In the genomic region with DNA sequence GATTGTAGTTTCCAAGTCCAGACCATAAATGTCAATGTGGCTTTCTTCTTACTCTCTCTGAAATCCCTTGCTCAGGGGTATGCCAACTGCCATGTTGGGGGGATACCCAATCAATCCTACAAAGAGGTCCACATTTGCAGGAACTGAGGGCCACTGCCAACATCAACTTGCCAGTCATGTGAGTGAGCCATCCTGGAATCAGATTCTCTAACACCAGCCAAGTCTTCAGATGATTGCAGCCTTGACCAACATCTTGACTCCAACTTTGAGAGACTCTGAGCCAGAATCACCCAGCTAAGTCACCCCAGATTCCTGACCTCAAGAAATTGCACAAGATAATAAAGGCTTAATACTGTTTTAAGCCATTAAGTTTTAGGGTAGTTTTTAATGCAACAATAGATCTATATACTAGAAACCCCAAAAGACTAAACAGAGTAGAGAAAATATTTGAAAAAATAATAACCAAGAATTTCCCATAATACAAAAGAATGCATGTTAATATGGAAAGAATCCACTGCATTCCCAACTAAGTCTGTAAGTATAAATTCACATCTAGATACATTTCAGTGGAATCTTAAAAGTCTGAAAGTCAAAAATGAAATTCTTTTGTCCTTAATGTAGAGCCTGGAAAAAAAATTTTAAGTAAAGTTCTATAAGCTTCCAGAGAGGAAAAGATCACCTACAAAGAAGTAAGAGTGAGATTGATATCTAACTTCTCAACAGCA, we compare ENCODE assay signal across 18 cellular contexts. TPM values are rescaled to one million over a fixed set of nuclear protein-coding genes. Genes with fewer than 3 reads are reported as not detected.
A peak's percentile ranks its signal among the peaks of the same experiment; 100 is the strongest.
DNase-seq lines count a peak whose midpoint lies in the region; ATAC-seq and TF ChIP-seq lines count a peak whose summit lies in the region.
"Had no signal": no experiment of that assay in that cellular context is flagged by ENCODE, and none has a peak within 500 bp of the region (broad histone marks: within the 10 kb centered on the region; RNA-seq: fewer than 3 reads in every experiment).

No MANE protein-coding gene starts in this region.

- CTCF ChIA-PET in T-cell (lab: Charles Lee): interaction anchor here in 1 of 2 donors (0.9 to 1.9 kb wide), 3 partner anchors 26 to 37 kb away, joined by 3 to 8 read pairs (median 5); no protein-coding TSS in a partner anchor

- H3K4me1 ChIP-seq in right atrium auricular region: no peaks in the 10 kb centered on the region
- no peaks in the 10 kb centered on the region for H3K4me1 ChIP-seq in testis
- no peaks in the 10 kb centered on the region for H3K4me1 ChIP-seq in psoas muscle
- H3K4me1 ChIP-seq: adrenal gland had no signal

- peaks cover 4% of the 10 kb centered on the region for H3K36me3 Mint-ChIP-seq in T-cell

- H3K4me3 Mint-ChIP-seq in T-cell: no peak overlapping the region
- H3K4me3 Mint-ChIP-seq: neural crest cell had no signal

- no peaks in the 10 kb centered on the region for H3K36me3 ChIP-seq in right atrium auricular region
- H3K36me3 ChIP-seq in testis (ENCODE audit: low read depth, missing control alignments): no peaks in the 10 kb centered on the region
- H3K36me3 ChIP-seq in psoas muscle (ENCODE audit: insufficient read depth in 1 of 2, low read depth in 1 of 2): no peaks in the 10 kb centered on the region
- H3K36me3 ChIP-seq: adrenal gland, thoracic aorta had no signal

- no peak for ATAC-seq in Right ventricle myocardium superior (ENCODE audit: poor library complexity)
- ATAC-seq in T-cell (replicated peaks in 1 of 4): no peak
- ATAC-seq in GM18861 (IDR thresholded peaks at IDR 0.05; ENCODE audit: unreplicated experiment): no peak
- ATAC-seq in psoas muscle: no peak

- no peaks in the 10 kb centered on the region for H3K9me3 Mint-ChIP-seq in T-cell
- H3K9me3 Mint-ChIP-seq: activated T-helper 2 cell treated with anti-CD3 and anti-CD28 coated beads, Interferon-gamma antibody, Interleukin-2, Interleukin-4, amounts not matched to agents 10 μg/mL and 5 μg/mL and 100 μg/mL, durations not matched to agents 14 hours and 24 hours and 36 hours had no signal

- no peaks in the 10 kb centered on the region for H3K27me3 ChIP-seq in right atrium auricular region
- no peaks in the 10 kb centered on the region for H3K27me3 ChIP-seq in testis
- H3K27me3 ChIP-seq in psoas muscle (ENCODE audit: insufficient read depth in 3 of 3, low read length in 2 of 3): no peaks in the 10 kb centered on the region
- H3K27me3 ChIP-seq: adrenal gland had no signal

- H3K27ac ChIP-seq in right atrium auricular region (no peak overlapping the region), testis (no peak overlapping the region), psoas muscle (no peak overlapping the region)
- H3K27ac ChIP-seq: adrenal gland, thoracic aorta had no signal

- H3K4me3 ChIP-seq in right atrium auricular region: no peak overlapping the region
- H3K4me3 ChIP-seq in testis: no peak overlapping the region
- H3K4me3 ChIP-seq in psoas muscle: no peak overlapping the region
- H3K4me3 ChIP-seq: adrenal gland, thoracic aorta had no signal

- H3K9me3 ChIP-seq in right atrium auricular region (no peaks in the 10 kb centered on the region), testis (no peaks in the 10 kb centered on the region), psoas muscle (no peaks in the 10 kb centered on the region)
- H3K9me3 ChIP-seq: adrenal gland, thoracic aorta had no signal

- TF ChIP-seq CTCF in right atrium auricular region (IDR thresholded peaks at IDR 0.05) (no peak), testis (IDR thresholded peaks at IDR 0.05) (no peak), psoas muscle (IDR thresholded peaks at IDR 0.05) (no peak)

- no peak for TF ChIP-seq POLR2A in testis (IDR thresholded peaks at IDR 0.05)

- peak overlapping the region; percentile 71 to 83 for H3K27ac Mint-ChIP-seq in T-cell
- H3K27ac Mint-ChIP-seq: activated T-helper 2 cell treated with anti-CD3 and anti-CD28 coated beads, Interferon-gamma antibody, Interleukin-2, Interleukin-4, amounts not matched to agents 10 μg/mL and 5 μg/mL and 100 μg/mL, durations not matched to agents 14 hours and 24 hours and 36 hours had no signal

- intact Hi-C loops in Right ventricle myocardium superior (cut with DNase I) (no loop called here), testis (cut with DNase I; ENCODE audit: low total_unique reads) (no loop called here), psoas muscle (cut with DNase I) (no loop called here)

- DNase-seq in right atrium auricular region (ENCODE audit: low spot score): peak; percentile 36
- no peak for DNase-seq in Right ventricle myocardium superior
- no peak for DNase-seq in T-cell
- peak; percentile 32 for DNase-seq in iris pigment epithelial cell (ENCODE audit: low read depth)
- DNase-seq in testis: peak; percentile 3
- DNase-seq in T1000 (lab: John Stamatoyannopoulos, UW): no peak
- no peak for DNase-seq in psoas muscle
- DNase-seq: DND-41, midbrain, MM.1S, NCI-H1436, NCI-H2171, NCI-H526 had no signal

- peaks cover 58 to 68% (median 64%) of the 10 kb centered on the region in 3 donors for H3K4me1 Mint-ChIP-seq in T-cell
- H3K4me1 Mint-ChIP-seq: neural crest cell had no signal

- POLR2A ChIA-PET in T-cell (lab: Charles Lee): no interaction called here

- no peaks in the 10 kb centered on the region for H3K27me3 Mint-ChIP-seq in T-cell

RNA-seq across cellular contexts. Expression of a gene that starts 22.4 kb away (rescaled TPM):
- total RNA-seq in right atrium auricular region (10 to 100 TPM in 1 of 2 donors, 1 to 10 TPM in 1; 2.3 to 11.1 TPM), Right ventricle myocardium superior (2.5 TPM), T-cell (100 to 1,000 TPM; 141 to 206 (median 153) TPM), testis (1 to 10 TPM; 6.8 to 8.7 TPM), psoas muscle (1 to 10 TPM; 2.5 to 5.0 (median 3.3) TPM)
- polyA plus RNA-seq in testis (ENCODE audit: insufficient read depth, low read depth, low replicate concordance) (17.0 TPM), psoas muscle (1 to 10 TPM; 1.1 to 7.4 (median 5.7) TPM)

RNA-seq across cellular contexts. Expression of a gene that starts 40.1 kb away (rescaled TPM):
- total RNA-seq in right atrium auricular region: 1 to 10 TPM; 5.1 to 8.0 TPM
- total RNA-seq in Right ventricle myocardium superior: 10.0 TPM
- total RNA-seq in T-cell: 10 to 100 TPM; 31.1 to 69.2 (median 51.5) TPM
- total RNA-seq in testis: 10 to 100 TPM; 31.0 to 32.9 TPM
- 22.5 TPM for polyA plus RNA-seq in testis (ENCODE audit: insufficient read depth, low read depth, low replicate concordance)
- 10 to 100 TPM; 10.1 to 46.6 (median 27.8) TPM for total RNA-seq in psoas muscle
- 10 to 100 TPM; 25.6 to 35.2 (median 32.2) TPM for polyA plus RNA-seq in psoas muscle

Comparison
In these comparisons a context has a peak if more than half of its experiments do, and no peak if none do; other contexts are left out.
1. DNase-seq: peak in right atrium auricular region (single experiment), iris pigment epithelial cell (single experiment) and testis (single experiment); none in Right ventricle myocardium superior (single experiment), T-cell (0 of 34), T1000 (single experiment) and psoas muscle (0 of 2).
2. RNA of a gene that starts 22.4 kb away (total RNA-seq): 141 to 206 TPM in T-cell; 2.3 to 11.1 TPM in right atrium auricular region, 6.8 to 8.7 TPM in testis, 2.5 to 5.0 TPM in psoas muscle and 2.5 TPM in Right ventricle myocardium superior (single experiment); every median in the first group is over 10 times any median in the second.